ENCODE assay signal across 8 cellular contexts in genomic region chr15:79310612-79310984, GRCh38. TPM values are rescaled to one million over a fixed set of nuclear protein-coding genes. Genes with fewer than 3 reads are reported as not detected.
DNase-seq lines count a peak whose midpoint lies in the region; ATAC-seq and TF ChIP-seq lines count a peak whose summit lies in the region.

No MANE protein-coding gene starts in this region.

- peaks cover 34% of the 10 kb centered on the region for H3K4me1 Mint-ChIP-seq in activated naive CD4-positive, alpha-beta T cell treated with anti-CD3 and anti-CD28 coated beads for 36 hours (ENCODE audit: low read depth)

- no peak for TF ChIP-seq EP300 in neural cell (conservative IDR thresholded peaks at IDR 0.05; ENCODE audit: poor library complexity, severe bottlenecking)

- H3K9me3 ChIP-seq in endocrine pancreas (ENCODE audit: control insufficient read depth, low read length): no peaks in the 10 kb centered on the region
- H3K9me3 ChIP-seq in neural cell (ENCODE audit: low read length): no peaks in the 10 kb centered on the region

- peak overlapping the region; percentile 74 for H3K4me2 ChIP-seq in neural cell (ENCODE audit: low read length)

- TF ChIP-seq CTCF in neural cell (IDR thresholded peaks at IDR 0.05; ENCODE audit: poor library complexity, severe bottlenecking): no peak

- intact Hi-C loops in activated naive CD4-positive, alpha-beta T cell treated with anti-CD3 and anti-CD28 coated beads for 36 hours (cut with micrococcal nuclease): loop anchor here (10.0 kb wide), 2 partner anchors 844 to 1384 kb away; partner anchors contain the start of genes ABHD17C and FAH

- no peaks in the 10 kb centered on the region for H3F3A ChIP-seq in neural cell (ENCODE audit: insufficient read depth, low read length, poor library complexity, severe bottlenecking)

- peak; percentile 27 for ATAC-seq in HG03064 (IDR thresholded peaks at IDR 0.05; ENCODE audit: low read depth, unreplicated experiment)

- no peak for TF ChIP-seq RAD21 in neural cell (conservative IDR thresholded peaks at IDR 0.05)

- H3K36me3 Mint-ChIP-seq in activated naive CD4-positive, alpha-beta T cell treated with anti-CD3 and anti-CD28 coated beads for 36 hours (ENCODE audit: low read depth): peaks cover 28% of the 10 kb centered on the region

- no peaks in the 10 kb centered on the region for H3K9me3 Mint-ChIP-seq in activated naive CD4-positive, alpha-beta T cell treated with anti-CD3 and anti-CD28 coated beads for 36 hours

- CTCF ChIA-PET in activated naive CD4-positive, alpha-beta T cell treated with anti-CD3 and anti-CD28 coated beads for 36 hours (lab: Charles Lee): interaction anchor here (1.1 to 1.6 kb wide), 3 partner anchors 29 to 287 kb away, joined by 3 to 4 read pairs (median 4); no protein-coding TSS in a partner anchor

- H3K36me3 ChIP-seq in endocrine pancreas (ENCODE audit: control insufficient read depth, insufficient read depth, low read length) (peaks cover 5% of the 10 kb centered on the region), neural cell (ENCODE audit: insufficient read depth, low read length) (no peaks in the 10 kb centered on the region)

- H3K9ac ChIP-seq in endocrine pancreas (ENCODE audit: control insufficient read depth, insufficient read depth, low read length) (peak overlapping the region; percentile 57), neural cell (ENCODE audit: low read length) (peak overlapping the region; percentile 54)

- H3K27me3 Mint-ChIP-seq in activated naive CD4-positive, alpha-beta T cell treated with anti-CD3 and anti-CD28 coated beads for 36 hours (ENCODE audit: low read depth): peaks cover 18% of the 10 kb centered on the region

- peaks cover 12% of the 10 kb centered on the region for H3K4me1 ChIP-seq in endocrine pancreas (ENCODE audit: control insufficient read depth, insufficient read depth, low read length)

- no peak overlapping the region for H3K27ac ChIP-seq in neural cell (ENCODE audit: low read length)

- H4K20me1 ChIP-seq in neural cell (ENCODE audit: insufficient read depth): no peaks in the 10 kb centered on the region

- H3K27ac Mint-ChIP-seq in activated naive CD4-positive, alpha-beta T cell treated with anti-CD3 and anti-CD28 coated beads for 36 hours: no peak overlapping the region

- H3K4me3 ChIP-seq in endocrine pancreas (ENCODE audit: control insufficient read depth, insufficient read depth, low read length): peak overlapping the region; percentile 44
- H3K4me3 ChIP-seq in neural cell (ENCODE audit: low read length): peak overlapping the region; percentile 100

- peaks cover 2% of the 10 kb centered on the region for H3K79me2 ChIP-seq in neural cell (replicated peaks; ENCODE audit: insufficient read depth, low read length)

- H3K9me2 ChIP-seq in neural cell (ENCODE audit: insufficient read depth, low read length): no peaks in the 10 kb centered on the region

- H3K27me3 ChIP-seq in endocrine pancreas (ENCODE audit: control insufficient read depth, insufficient read depth, low read length) (no peaks in the 10 kb centered on the region), neural cell (ENCODE audit: insufficient read depth, low read depth, low read length) (peaks cover 32% of the 10 kb centered on the region)

- DNase-seq in activated naive CD4-positive, alpha-beta T cell treated with anti-CD3 and anti-CD28 coated beads for 36 hours: peak; percentile 21
- no peak for DNase-seq in activated naive CD4-positive, alpha-beta T cell treated with Interleukin-2 at 50 U/mL for 16 hours
- DNase-seq in AG20443 (ENCODE audit: low spot score): no peak
- DNase-seq in middle frontal gyrus (ENCODE audit: extremely low spot score, low spot score): no peak

- H3K4me3 Mint-ChIP-seq in activated naive CD4-positive, alpha-beta T cell treated with anti-CD3 and anti-CD28 coated beads for 36 hours: peak overlapping the region; percentile 80

- no peak overlapping the region for H2AFZ ChIP-seq in neural cell (ENCODE audit: low read depth, low read length)

TF ChIP-seq in PFSK-1, 5 proteins besides CTCF, POLR2A, EP300 and RAD21:
- peak; percentile 70; the same call in 1 of the 2 replicates for TF ChIP-seq SIN3A (IDR thresholded peaks at IDR 0.05; ENCODE audit: borderline replicate concordance, insufficient read depth, low read length)
- no peak for TF ChIP-seq POLR2AphosphoS5 (IDR thresholded peaks at IDR 0.05; ENCODE audit: low read depth, low read length)
- TF ChIP-seq TAF1 (IDR thresholded peaks at IDR 0.05; ENCODE audit: borderline replicate concordance, insufficient read depth, low read length): no peak
- no peak for TF ChIP-seq FOXP2 (optimal IDR thresholded peaks at IDR 0.05; ENCODE audit: borderline replicate concordance, extremely low read depth, extremely low read length, insufficient read depth)
- no peak for TF ChIP-seq REST (IDR thresholded peaks at IDR 0.05; ENCODE audit: insufficient read depth in 1 of 2, low read depth in 2 of 2, low read length in 2 of 2)

TF ChIP-seq in neural cell, 6 proteins besides CTCF, POLR2A, EP300 and RAD21:
- TF ChIP-seq REST (IDR thresholded peaks at IDR 0.05; ENCODE audit: borderline replicate concordance) (no peak), EZH2 (IDR thresholded peaks at IDR 0.05; ENCODE audit: borderline replicate concordance, insufficient read depth, low read length, poor library complexity, severe bottlenecking) (no peak), TAF1 (IDR thresholded peaks at IDR 0.05; ENCODE audit: low read depth) (no peak), SMC3 (conservative IDR thresholded peaks at IDR 0.05; ENCODE audit: poor library complexity) (no peak), POLR2AphosphoS5 (IDR thresholded peaks at IDR 0.05) (no peak), MXI1 (conservative IDR thresholded peaks at IDR 0.05; ENCODE audit: poor library complexity, severe bottlenecking) (no peak)

RNA-seq across cellular contexts. Expression of gene TMED3, which starts 0.3 kb away (rescaled TPM):
- 10 to 100 TPM; 37.6 to 37.9 TPM for total RNA-seq in activated naive CD4-positive, alpha-beta T cell treated with anti-CD3 and anti-CD28 coated beads for 36 hours
- polyA plus RNA-seq in PFSK-1 (2012; ENCODE audit: insufficient read length, low read depth): 101 TPM
- polyA plus RNA-seq in neural cell: 83.5 and 103 TPM in 2 replicates
- polyA minus RNA-seq in neural cell: 40.2 and 44.6 TPM in 2 replicates

RNA-seq across cellular contexts. Expression of gene ANKRD34C, which starts 28.1 kb away (rescaled TPM):
- total RNA-seq in activated naive CD4-positive, alpha-beta T cell treated with anti-CD3 and anti-CD28 coated beads for 36 hours: not detected
- not detected for polyA plus RNA-seq in PFSK-1 (2012; ENCODE audit: insufficient read length, low read depth)
- not detected in 2 replicates for polyA plus RNA-seq in neural cell
- 0.12 TPM in 1 of 2 replicates, not detected in the other for polyA minus RNA-seq in neural cell
